Comparison of ENCODE assay signal across 26 cellular contexts in the genomic region with DNA sequence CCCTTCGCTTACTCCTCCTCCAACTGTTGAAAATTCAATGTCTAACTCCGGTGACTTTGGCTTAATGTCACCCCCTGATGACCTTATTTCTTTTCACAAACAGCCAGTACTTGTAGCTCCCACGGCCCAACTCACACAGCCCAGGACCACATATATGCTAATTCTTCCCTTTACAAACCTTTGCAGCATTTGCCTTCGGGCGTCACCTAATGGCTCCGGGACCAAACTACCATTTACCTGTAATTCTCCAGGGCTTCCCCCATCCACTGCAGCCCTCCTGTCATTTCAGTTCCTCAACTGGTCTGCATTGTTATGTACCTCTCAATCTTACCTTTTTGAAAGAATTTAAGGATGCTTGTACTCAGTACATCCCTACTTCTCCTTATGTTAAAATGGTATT. TPM values are rescaled to one million over a fixed set of nuclear protein-coding genes. Genes with fewer than 3 reads are reported as not detected.
"Had no signal": no experiment of that assay in that cellular context is flagged by ENCODE, and none has a peak within 500 bp of the region (broad histone marks: within the 10 kb centered on the region; RNA-seq: fewer than 3 reads in every experiment).

No MANE protein-coding gene starts in this region.

- ATAC-seq: Panc1, PC-3, T-cell had no signal

- H3K4me2 ChIP-seq: SK-N-SH had no signal

- H3K27ac ChIP-seq: RWPE1 had no signal

- H3K9ac ChIP-seq: SK-N-SH had no signal

- H3K9me3 ChIP-seq: SK-N-SH had no signal

- DNase-seq: KBM-7, MV-4-11, NCI-H1048, NCI-H1105, NCI-H1417, NCI-H1436 treated with DMSO at 0.1 percent for 48 hours, NCI-H1694, NCI-H187 treated with DMSO at 0.1 percent for 48 hours, NCI-H2029 treated with DMSO at 0.1 percent for 48 hours, NCI-H2107, NCI-H2227 treated with DMSO at 0.1 percent for 48 hours, NCI-H524 treated with DMSO at 0.1 percent for 48 hours, NCI-H82, PC-3, SHP77, SK-N-SH, SW 1271, T-cell had no signal

RNA-seq across cellular contexts. Expression of gene OR56B4, which starts 29.8 kb away (rescaled TPM):
- total RNA-seq: HT-29, LHCN-M2, MCF 10A, NCI-H460, OCI-LY7, PC-3, SK-MEL-5, T-cell had no signal
- polyA plus RNA-seq: SK-N-SH had no signal

RNA-seq across cellular contexts. Expression of gene OR56A1, which starts 47.2 kb away (rescaled TPM):
- total RNA-seq: HT-29, LHCN-M2, MCF 10A, NCI-H460, OCI-LY7, PC-3, SK-MEL-5 had no signal
- polyA plus RNA-seq: SK-N-SH had no signal
